Comparison of ENCODE assay signal across 20 cellular contexts in genomic region chr16:69834817-69835477, GRCh38.
DNase-seq lines count a peak whose midpoint lies in the region; ATAC-seq and TF ChIP-seq lines count a peak whose summit lies in the region.
"Had no signal": no experiment of that assay in that cellular context is flagged by ENCODE, and none has a peak within 500 bp of the region (broad histone marks: within the 10 kb centered on the region; RNA-seq: fewer than 3 reads in every experiment).

No MANE protein-coding gene starts in this region.

- H3K4me3 ChIP-seq in dorsolateral prefrontal cortex, result no peak overlapping the region
- no peak overlapping the region for H3K4me3 ChIP-seq in naive thymus-derived CD4-positive, alpha-beta T cell (ENCODE audit: low read length)
- H3K4me3 ChIP-seq: lung, PC-9 had no signal

- H3K4me1 ChIP-seq in naive thymus-derived CD4-positive, alpha-beta T cell (ENCODE audit: control insufficient read depth in 2 of 2, insufficient read depth in 2 of 2, low read length in 2 of 2), result no peaks in the 10 kb centered on the region

- H3K27me3 ChIP-seq in dorsolateral prefrontal cortex, result no peaks in the 10 kb centered on the region
- no peaks in the 10 kb centered on the region for H3K27me3 ChIP-seq in naive thymus-derived CD4-positive, alpha-beta T cell (ENCODE audit: control insufficient read depth in 2 of 2, insufficient read depth in 2 of 2, low read length in 2 of 2)

- H3K4me1 Mint-ChIP-seq in nephron (peaks cover 66% of the 10 kb centered on the region), natural killer cell (peaks cover 12 to 18% of the 10 kb centered on the region in 2 donors)
- peaks cover 5 to 12% (median 8%) of the 10 kb centered on the region in 7 donors for H3K4me1 Mint-ChIP-seq in naive thymus-derived CD4-positive, alpha-beta T cell

- TF ChIP-seq CTCF in nephron (IDR thresholded peaks at IDR 0.05; ENCODE audit: unreplicated experiment in 3 of 3) (no peak), dorsolateral prefrontal cortex (IDR thresholded peaks at IDR 0.05 in 54 of 56, conservative IDR thresholded peaks at IDR 0.05 in 2 of 56; ENCODE audit: low read depth in 1 of 56, partially characterized antibody in 56 of 56) (no peak), natural killer cell (IDR thresholded peaks at IDR 0.05) (no peak)

- peaks cover 0 to 20% (median 0%) of the 10 kb centered on the region in 3 experiments for H3K36me3 ChIP-seq in naive thymus-derived CD4-positive, alpha-beta T cell (ENCODE audit: control insufficient read depth in 2 of 3, insufficient read depth in 3 of 3, low read length in 3 of 3)

- H3K9me3 ChIP-seq in naive thymus-derived CD4-positive, alpha-beta T cell (ENCODE audit: control insufficient read depth in 2 of 3, low read length in 3 of 3), result no peaks in the 10 kb centered on the region

- no peak for DNase-seq in substantia nigra (lab: John Stamatoyannopoulos, UW)
- DNase-seq in dorsolateral prefrontal cortex, result no peak
- DNase-seq in natural killer cell, result no peak
- no peak for DNase-seq in naive thymus-derived CD4-positive, alpha-beta T cell
- DNase-seq: activated CD4-positive, alpha-beta T cell treated with anti-CD3 and anti-CD28 coated beads for 36 hours; activated CD8-positive, alpha-beta memory T cell treated with anti-CD3 and anti-CD28 coated beads, Interleukin-2, amount 50 U/mL, for 4 hours; activated naive CD4-positive, alpha-beta T cell treated with anti-CD3 and anti-CD28 coated beads for 36 hours; cortex of kidney; IMR-90; naive B cell; NCI-H2029 treated with DMSO at 0.1 percent for 48 hours; NCI-H524 treated with DMSO at 0.1 percent for 48 hours; PC-9; T1000 had no signal

- H3K4me3 Mint-ChIP-seq in nephron (no peak overlapping the region), natural killer cell (no peak overlapping the region)
- no peak overlapping the region for H3K4me3 Mint-ChIP-seq in naive thymus-derived CD4-positive, alpha-beta T cell
- H3K4me3 Mint-ChIP-seq: activated CD4-positive, alpha-beta T cell treated with anti-CD3 and anti-CD28 coated beads for 36 hours; activated naive CD4-positive, alpha-beta T cell treated with anti-CD3 and anti-CD28 coated beads for 36 hours; naive B cell had no signal

- CTCF ChIA-PET in naive thymus-derived CD4-positive, alpha-beta T cell (lab: Charles Lee), result no interaction called here

- H3K27ac ChIP-seq in substantia nigra (ENCODE audit: low read depth, low read length, poor library complexity, severe bottlenecking) (no peak overlapping the region), dorsolateral prefrontal cortex (peak overlapping the region in 12 of 59 donors; percentile 4 to 60 (median 32))
- no peak overlapping the region for H3K27ac ChIP-seq in naive thymus-derived CD4-positive, alpha-beta T cell (ENCODE audit: low read depth, low read length)
- H3K27ac ChIP-seq: epithelial cell of prostate, PC-9 had no signal

- no peaks in the 10 kb centered on the region for H3K9me3 Mint-ChIP-seq in nephron
- no peaks in the 10 kb centered on the region for H3K9me3 Mint-ChIP-seq in natural killer cell
- H3K9me3 Mint-ChIP-seq in naive thymus-derived CD4-positive, alpha-beta T cell, result no peaks in the 10 kb centered on the region
- H3K9me3 Mint-ChIP-seq: activated naive CD4-positive, alpha-beta T cell treated with anti-CD3 and anti-CD28 coated beads for 36 hours; naive B cell had no signal

- intact Hi-C loops in dorsolateral prefrontal cortex (cut with DNase I) (no loop called here), natural killer cell (cut with micrococcal nuclease) (no loop called here)
- intact Hi-C loops in naive thymus-derived CD4-positive, alpha-beta T cell (cut with micrococcal nuclease), result no loop called here

- no peaks in the 10 kb centered on the region for H3K27me3 Mint-ChIP-seq in nephron (ENCODE audit: low read depth)
- H3K27me3 Mint-ChIP-seq in natural killer cell (ENCODE audit: low read depth in 2 of 2), result no peaks in the 10 kb centered on the region
- H3K27me3 Mint-ChIP-seq in naive thymus-derived CD4-positive, alpha-beta T cell, result no peaks in the 10 kb centered on the region
- H3K27me3 Mint-ChIP-seq: activated CD4-positive, alpha-beta T cell treated with anti-CD3 and anti-CD28 coated beads for 36 hours; naive B cell had no signal

- peak; percentile 87 for ATAC-seq in GM18511 (IDR thresholded peaks at IDR 0.05; ENCODE audit: unreplicated experiment)
- peak; percentile 61 for ATAC-seq in GM21723 (IDR thresholded peaks at IDR 0.05; ENCODE audit: unreplicated experiment)
- ATAC-seq in HG03460 (IDR thresholded peaks at IDR 0.05; ENCODE audit: unreplicated experiment), result peak; percentile 51
- ATAC-seq in natural killer cell, result no peak
- ATAC-seq in naive thymus-derived CD4-positive, alpha-beta T cell, result no peak
- ATAC-seq: activated CD4-positive, alpha-beta T cell treated with anti-CD3 and anti-CD28 coated beads for 36 hours had no signal

- H3K36me3 Mint-ChIP-seq in nephron (ENCODE audit: low read depth) (no peaks in the 10 kb centered on the region), natural killer cell (no peaks in the 10 kb centered on the region)
- peaks cover 3 to 23% (median 7%) of the 10 kb centered on the region in 5 donors for H3K36me3 Mint-ChIP-seq in naive thymus-derived CD4-positive, alpha-beta T cell

- H3K27ac Mint-ChIP-seq in nephron (peak overlapping the region in 2 of 3 experiments; percentile 23 to 61), natural killer cell (no peak overlapping the region)
- no peak overlapping the region for H3K27ac Mint-ChIP-seq in naive thymus-derived CD4-positive, alpha-beta T cell
- H3K27ac Mint-ChIP-seq: activated CD4-positive, alpha-beta T cell treated with anti-CD3 and anti-CD28 coated beads for 36 hours; activated naive CD4-positive, alpha-beta T cell treated with anti-CD3 and anti-CD28 coated beads for 36 hours had no signal

- POLR2A ChIA-PET in naive thymus-derived CD4-positive, alpha-beta T cell (lab: Charles Lee), result no interaction called here

Comparison
In these comparisons a context has a peak if more than half of its experiments do, and no peak if none do; other contexts are left out.
1. ATAC-seq: peak in GM18511 (single experiment), GM21723 (single experiment) and HG03460 (single experiment); none in natural killer cell (0 of 3) and naive thymus-derived CD4-positive, alpha-beta T cell (single experiment).
2. H3K27ac Mint-ChIP-seq: peak in nephron (2 of 3); none in natural killer cell (0 of 2) and naive thymus-derived CD4-positive, alpha-beta T cell (0 of 9).